In genomic region chr2:210225461-210225798, GRCh38 we compare ENCODE assay signal across 9 cellular contexts. TPM values are rescaled to one million over a fixed set of nuclear protein-coding genes. Genes with fewer than 3 reads are reported as not detected.
DNase-seq lines count a peak whose midpoint lies in the region; TF ChIP-seq lines count a peak whose summit lies in the region.
"Had no signal": no experiment of that assay in that cellular context is flagged by ENCODE, and none has a peak within 500 bp of the region (broad histone marks: within the 10 kb centered on the region; RNA-seq: fewer than 3 reads in every experiment).

No MANE protein-coding gene starts in this region.

- WGBS in adrenal gland, 4 donors: 12 to 21% (median 16%) methylated on average over 10 of the region's 10 CpGs

- peak overlapping the region; percentile 77 for H3K4me3 Mint-ChIP-seq in Calu3 (ENCODE audit: low read depth, unreplicated experiment)
- H3K4me3 Mint-ChIP-seq in progenitor cell of endocrine pancreas (ENCODE audit: low read depth): peak overlapping the region; percentile 69

- POLR2A ChIA-PET in RWPE1 (lab: Yijun Ruan, JAX; ENCODE audit: low non-redundant PET): no interaction called here

- H3K4me3 ChIP-seq in foreskin fibroblast (ENCODE audit: low read depth in 1 of 2, low read length in 2 of 2) (peak overlapping the region; percentile 33 to 58), adrenal gland (peak overlapping the region in 2 of 4 donors; percentile 13 to 56)

- H3K27ac Mint-ChIP-seq in Calu3 (ENCODE audit: unreplicated experiment) (no peak overlapping the region), progenitor cell of endocrine pancreas (no peak overlapping the region)

- H3K4me1 Mint-ChIP-seq in Calu3 (ENCODE audit: low read depth, unreplicated experiment): peaks cover 19% of the 10 kb centered on the region
- peaks cover 3% of the 10 kb centered on the region for H3K4me1 Mint-ChIP-seq in progenitor cell of endocrine pancreas (ENCODE audit: low read depth)

- BruUV-seq in Calu3 (replicated peaks; lab: Mats Ljungman, UMichigan): no TSS peak

- H3K9me3 Mint-ChIP-seq in Calu3 (ENCODE audit: low read depth, unreplicated experiment) (no peaks in the 10 kb centered on the region), progenitor cell of endocrine pancreas (ENCODE audit: low read depth) (no peaks in the 10 kb centered on the region)

- H3K9me3 ChIP-seq in adrenal gland (replicated peaks in 1 of 3): no peaks in the 10 kb centered on the region

- H3K27me3 ChIP-seq in adrenal gland: peaks cover 10% of the 10 kb centered on the region

- H3K36me3 ChIP-seq in adrenal gland (replicated peaks in 1 of 2): no peaks in the 10 kb centered on the region

- no peaks in the 10 kb centered on the region for H3K27me3 Mint-ChIP-seq in Calu3 (ENCODE audit: unreplicated experiment)
- H3K27me3 Mint-ChIP-seq in progenitor cell of endocrine pancreas: peaks cover 39% of the 10 kb centered on the region

- H3K4me1 ChIP-seq in adrenal gland (replicated peaks in 1 of 2): no peaks in the 10 kb centered on the region

- no peak for TF ChIP-seq POLR2A in adrenal gland (IDR thresholded peaks at IDR 0.05)

- H3K36me3 Mint-ChIP-seq in Calu3 (ENCODE audit: insufficient read depth, unreplicated experiment) (peaks cover 12% of the 10 kb centered on the region), progenitor cell of endocrine pancreas (ENCODE audit: insufficient read depth) (no peaks in the 10 kb centered on the region)

- no peak for TF ChIP-seq CTCF in Calu3 (IDR thresholded peaks at IDR 0.05; ENCODE audit: unreplicated experiment)
- TF ChIP-seq CTCF in RWPE1 (conservative IDR thresholded peaks at IDR 0.05; ENCODE audit: low read depth): no peak
- TF ChIP-seq CTCF in foreskin fibroblast (IDR thresholded peaks at IDR 0.05; ENCODE audit: low read depth, low read length): no peak
- TF ChIP-seq CTCF in progenitor cell of endocrine pancreas (IDR thresholded peaks at IDR 0.05; ENCODE audit: unreplicated experiment): no peak
- TF ChIP-seq CTCF in adrenal gland (IDR thresholded peaks at IDR 0.05): no peak

- DNase-seq in Calu3: no peak
- DNase-seq in RWPE1 (ENCODE audit: low spot score): peak; percentile 10
- peak; percentile 7 to 41 for DNase-seq in foreskin fibroblast
- no peak for DNase-seq in progenitor cell of endocrine pancreas (ENCODE audit: low spot score, unreplicated experiment)
- no peak for DNase-seq in GM19238 (ENCODE audit: insufficient read length, low spot score)
- no peak for DNase-seq in AG08396 (ENCODE audit: low spot score)
- no peak for DNase-seq in NCI-H226
- DNase-seq in adrenal gland: no peak
- DNase-seq: NCI-H446 treated with DMSO at 0.1 percent for 48 hours had no signal

- no peak overlapping the region for H3K27ac ChIP-seq in RWPE1
- H3K27ac ChIP-seq in adrenal gland: peak overlapping the region in 1 of 5 donors; percentile 34

- CTCF ChIA-PET in Calu3 (lab: Charles Lee): no interaction called here
- CTCF ChIA-PET in RWPE1 (lab: Yijun Ruan, JAX): interaction anchor here (0.6 kb wide), 1 partner anchor 169 kb away, joined by 3 read pairs; no protein-coding TSS in a partner anchor

- intact Hi-C loops in Calu3 (cut with micrococcal nuclease; ENCODE audit: unreplicated experiment): no loop called here
- intact Hi-C loops in adrenal gland (cut with DNase I): no loop called here

RNA-seq across cellular contexts. Expression of gene ACADL, which starts 0.2 kb away (rescaled TPM):
- total RNA-seq in Calu3 (2022) (1.0 and 1.3 TPM in 2 replicates), progenitor cell of endocrine pancreas (0.38 and 0.55 TPM in 2 replicates), adrenal gland (1 to 10 TPM in 4 of 8 donors, under 1 TPM in 4; 0.06 to 2.9 (median 0.98) TPM)
- 1 to 10 TPM in 2 of 3 donors, under 1 TPM in 1; 0.64 to 5.4 (median 2.3) TPM for polyA plus RNA-seq in adrenal gland

RNA-seq across cellular contexts. Expression of gene KANSL1L, which starts 54.2 kb away (rescaled TPM):
- total RNA-seq in Calu3 (2022): 45.9 and 54.0 TPM in 2 replicates
- 32.7 and 32.8 TPM in 2 replicates for total RNA-seq in progenitor cell of endocrine pancreas
- 10 to 100 TPM in 7 of 8 donors, 1 to 10 TPM in 1; 8.5 to 29.2 (median 20.1) TPM for total RNA-seq in adrenal gland
- polyA plus RNA-seq in adrenal gland: 10 to 100 TPM in 1 of 3 donors, 1 to 10 TPM in 2; 5.4 to 10.7 (median 9.2) TPM

Comparison
In these comparisons a context has a peak if more than half of its experiments do, and no peak if none do; other contexts are left out.
1. DNase-seq: peak in RWPE1 (single experiment) and foreskin fibroblast (2 of 2); none in Calu3 (single experiment), progenitor cell of endocrine pancreas (single experiment), GM19238 (single experiment), AG08396 (single experiment), NCI-H226 (single experiment) and adrenal gland (0 of 7).